ENCODE assay signal across 24 cellular contexts in genomic region chr12:115443351-115443938, GRCh38.
"Had no signal": no experiment of that assay in that cellular context is flagged by ENCODE, and none has a peak within 500 bp of the region (broad histone marks: within the 10 kb centered on the region; RNA-seq: fewer than 3 reads in every experiment).

No MANE protein-coding gene starts in this region.

- ATAC-seq: gastroesophageal sphincter; left cardiac atrium; left ventricle myocardium superior; natural killer cell treated with Interleukin-12 subunit alpha and Interleukin-12 subunit beta and Interleukin-15 and Interleukin-18, amount 100 ng/mL, for 72 hours; stimulated activated naive B cell treated with anti-CD40 and anti-IgM and Interleukin-4, amounts not matched to agents 10 μg/mL and 1 μg/mL and 100 μg/mL, for 72 hours; stimulated activated naive CD8-positive, alpha-beta T cell treated with anti-CD3 and anti-CD28 coated beads, Interleukin-15, amount 100 ng/mL, for 72 hours had no signal

- H3K4me1 Mint-ChIP-seq: stimulated activated naive B cell treated with anti-CD40 and anti-IgM and Interleukin-4, amounts not matched to agents 10 μg/mL and 1 μg/mL and 100 μg/mL, for 72 hours; stimulated activated naive CD8-positive, alpha-beta T cell treated with anti-CD3 and anti-CD28 coated beads, Interleukin-15, amount 100 ng/mL, for 72 hours had no signal

- H3K9me3 ChIP-seq: esophagus squamous epithelium, gastroesophageal sphincter, ovary, right atrium auricular region, sigmoid colon, testis, transverse colon had no signal

- H3K27ac Mint-ChIP-seq: natural killer cell treated with Interleukin-12 subunit alpha and Interleukin-12 subunit beta and Interleukin-15 and Interleukin-18, amount 100 ng/mL, for 72 hours; neural progenitor cell; stimulated activated naive B cell treated with anti-CD40 and anti-IgM and Interleukin-4, amounts not matched to agents 10 μg/mL and 1 μg/mL and 100 μg/mL, for 72 hours; stimulated activated naive CD8-positive, alpha-beta T cell treated with anti-CD3 and anti-CD28 coated beads, Interleukin-15, amount 100 ng/mL, for 72 hours had no signal

- H3K9me3 Mint-ChIP-seq: neural progenitor cell; stimulated activated naive CD8-positive, alpha-beta T cell treated with anti-CD3 and anti-CD28 coated beads, Interleukin-15, amount 100 ng/mL, for 72 hours had no signal

- H3K4me3 ChIP-seq: esophagus squamous epithelium, gastroesophageal sphincter, lung, neural progenitor cell, ovary, right atrium auricular region, sigmoid colon, skin epidermis, testis, transverse colon had no signal

- H3K36me3 ChIP-seq: esophagus squamous epithelium, gastroesophageal sphincter, neural progenitor cell, ovary, right atrium auricular region, sigmoid colon, transverse colon had no signal

- H3K4me1 ChIP-seq: gastroesophageal sphincter, neural progenitor cell, sigmoid colon, testis, transverse colon had no signal

- H3K4me2 ChIP-seq: neural progenitor cell had no signal

- H3K27ac ChIP-seq: epithelial cell of prostate, esophagus squamous epithelium, gastroesophageal sphincter, neural progenitor cell, ovary, right atrium auricular region, sigmoid colon, skin epidermis, testis, transverse colon had no signal

- H3K27me3 Mint-ChIP-seq: natural killer cell treated with Interleukin-12 subunit alpha and Interleukin-12 subunit beta and Interleukin-15 and Interleukin-18, amount 100 ng/mL, for 72 hours; stimulated activated naive B cell treated with anti-CD40 and anti-IgM and Interleukin-4, amounts not matched to agents 10 μg/mL and 1 μg/mL and 100 μg/mL, for 72 hours; stimulated activated naive CD8-positive, alpha-beta T cell treated with anti-CD3 and anti-CD28 coated beads, Interleukin-15, amount 100 ng/mL, for 72 hours had no signal

- H3K36me3 Mint-ChIP-seq: natural killer cell treated with Interleukin-12 subunit alpha and Interleukin-12 subunit beta and Interleukin-15 and Interleukin-18, amount 100 ng/mL, for 72 hours; neural progenitor cell; stimulated activated naive B cell treated with anti-CD40 and anti-IgM and Interleukin-4, amounts not matched to agents 10 μg/mL and 1 μg/mL and 100 μg/mL, for 72 hours had no signal

- H3K4me3 Mint-ChIP-seq: natural killer cell treated with Interleukin-12 subunit alpha and Interleukin-12 subunit beta and Interleukin-15 and Interleukin-18, amount 100 ng/mL, for 72 hours; neural progenitor cell; stimulated activated naive B cell treated with anti-CD40 and anti-IgM and Interleukin-4, amounts not matched to agents 10 μg/mL and 1 μg/mL and 100 μg/mL, for 72 hours; stimulated activated naive CD8-positive, alpha-beta T cell treated with anti-CD3 and anti-CD28 coated beads, Interleukin-15, amount 100 ng/mL, for 72 hours had no signal

- H3K27me3 ChIP-seq: neural progenitor cell, ovary, right atrium auricular region, sigmoid colon, testis, transverse colon had no signal

- H2AFZ ChIP-seq: neural progenitor cell had no signal

- DNase-seq: effector memory CD4-positive, alpha-beta T cell; esophagus squamous epithelium; foreskin fibroblast; glutamatergic neuron; left cardiac atrium; left ventricle myocardium superior; mesenchymal stem cell; midbrain; nucleus accumbens; ovary; sigmoid colon; stimulated activated CD4-positive, alpha-beta T cell treated with anti-CD3 and anti-CD28 coated beads, Interleukin-2, amount 100 ng/mL, for 24 hours; stimulated activated CD4-positive, alpha-beta T cell treated with anti-CD3 and anti-CD28 coated beads, Interleukin-4, amount 100 ng/mL, for 4 hours; stimulated activated naive B cell treated with anti-CD40 and anti-IgM and Interleukin-4, amounts not matched to agents 10 μg/mL and 1 μg/mL and 100 μg/mL, for 72 hours; stimulated activated naive CD8-positive, alpha-beta T cell treated with anti-CD3 and anti-CD28 coated beads, Interleukin-15, amount 100 ng/mL, for 72 hours; testis; transverse colon had no signal

- H3K9ac ChIP-seq: neural progenitor cell had no signal
